26 cellular contexts compared by ENCODE assay signal in genomic region chr6:6283747-6284146, GRCh38. TPM values are rescaled to one million over a fixed set of nuclear protein-coding genes. Genes with fewer than 3 reads are reported as not detected.
"Had no signal": no experiment of that assay in that cellular context is flagged by ENCODE, and none has a peak within 500 bp of the region (broad histone marks: within the 10 kb centered on the region; RNA-seq: fewer than 3 reads in every experiment).

No MANE protein-coding gene starts in this region.

- H2AFZ ChIP-seq: hepatocyte had no signal

- H3K36me3 Mint-ChIP-seq: activated naive CD8-positive, alpha-beta T cell; mesothelial cell of epicardium; naive thymus-derived CD4-positive, alpha-beta T cell; type B pancreatic cell had no signal

- H3K4me1 Mint-ChIP-seq: mesothelial cell of epicardium; naive thymus-derived CD4-positive, alpha-beta T cell had no signal

- H3K27me3 ChIP-seq: hepatocyte, uterus had no signal

- H3K9me3 Mint-ChIP-seq: mesothelial cell of epicardium; naive thymus-derived CD4-positive, alpha-beta T cell; stimulated activated naive CD8-positive, alpha-beta T cell treated with anti-CD3 and anti-CD28 coated beads, Interleukin-15, Interleukin-2, amounts not matched to agents 100 ng/mL and 50 ng/mL, for 24 hours; T-helper 1 cell treated with Interleukin-12 subunit alpha and Interleukin-12 subunit beta and Interleukin-4 antibody, amounts not matched to agents 30 μg/mL and 1 μg/mL, for 36 hours; type B pancreatic cell had no signal

- H3K4me2 ChIP-seq: hepatocyte had no signal

- H3K9me3 ChIP-seq: uterus had no signal

- H3K27ac Mint-ChIP-seq: activated naive CD8-positive, alpha-beta T cell; mesothelial cell of epicardium; naive thymus-derived CD4-positive, alpha-beta T cell; stimulated activated naive CD8-positive, alpha-beta T cell treated with anti-CD3 and anti-CD28 coated beads, Interleukin-15, Interleukin-2, amounts not matched to agents 100 ng/mL and 50 ng/mL, for 24 hours; T-helper 1 cell treated with Interleukin-12 subunit alpha and Interleukin-12 subunit beta and Interleukin-4 antibody, amounts not matched to agents 30 μg/mL and 1 μg/mL, for 36 hours; type B pancreatic cell had no signal

- H3K4me3 Mint-ChIP-seq: activated naive CD8-positive, alpha-beta T cell; mesothelial cell of epicardium; naive thymus-derived CD4-positive, alpha-beta T cell; stimulated activated naive CD8-positive, alpha-beta T cell treated with anti-CD3 and anti-CD28 coated beads, Interleukin-15, Interleukin-2, amounts not matched to agents 100 ng/mL and 50 ng/mL, for 24 hours; T-helper 1 cell treated with Interleukin-12 subunit alpha and Interleukin-12 subunit beta and Interleukin-4 antibody, amounts not matched to agents 30 μg/mL and 1 μg/mL, for 36 hours; type B pancreatic cell had no signal

- H3K79me2 ChIP-seq: hepatocyte had no signal

- H3K4me3 ChIP-seq: hepatocyte, uterus had no signal

- H3K4me1 ChIP-seq: uterus had no signal

- ATAC-seq: left cardiac atrium; naive thymus-derived CD4-positive, alpha-beta T cell; right cardiac atrium had no signal

- H3K27me3 Mint-ChIP-seq: activated naive CD8-positive, alpha-beta T cell had no signal

- H3K36me3 ChIP-seq: uterus had no signal

- H3K27ac ChIP-seq: epithelial cell of prostate, hepatocyte, uterus, VCaP had no signal

- DNase-seq: activated CD4-positive, alpha-beta T cell treated with anti-CD3 and anti-CD28 coated beads for 4 hours; activated CD4-positive, alpha-beta T cell treated with anti-CD3 and anti-CD28 coated beads, Interleukin-2, amount 50 U/mL, for 4 hours; activated CD8-positive, alpha-beta memory T cell treated with anti-CD3 and anti-CD28 coated beads for 24 hours; activated effector memory CD4-positive, alpha-beta T cell treated with Interleukin-2 at 50 U/mL for 16 hours; activated naive CD4-positive, alpha-beta T cell treated with Interleukin-2 at 50 U/mL for 16 hours; anterior cingulate cortex; effector CD8-positive, alpha-beta T cell; left cardiac atrium; naive thymus-derived CD4-positive, alpha-beta T cell; right cardiac atrium; stimulated activated CD4-positive, alpha-beta T cell treated with anti-CD3 and anti-CD28 coated beads, Interleukin-4, amount 100 ng/mL, for 1 hour; T-helper 9 cell; uterus had no signal

RNA-seq across cellular contexts. Expression of gene F13A1, which starts 36.7 kb away (rescaled TPM):
- total RNA-seq: bronchial epithelial cell, dermis microvascular lymphatic vessel endothelial cell, pulmonary artery endothelial cell had no signal
- polyA plus RNA-seq: keratinocyte, neural cell had no signal
